Comparison of ENCODE assay signal across 2 cellular contexts in genomic region chr6:159654483-159655098, GRCh38.
TF ChIP-seq lines count a peak whose summit lies in the region.

No MANE protein-coding gene starts in this region.

TF ChIP-seq in HEK293, 187 proteins besides CTCF, POLR2A, EP300 and RAD21:
- TF ChIP-seq ZNF660 (tag by site-specific recombination; IDR thresholded peaks at IDR 0.05) (0 out of 2 replicates have a peak, but pooled peaks have one; percentile 49), ZNF175 (tag by site-specific recombination; IDR thresholded peaks at IDR 0.05) (no peak), PRDM10 (tag by site-specific recombination; IDR thresholded peaks at IDR 0.05) (peak; percentile 85), ZNF654 (tag by site-specific recombination; IDR thresholded peaks at IDR 0.05; ENCODE audit: low read depth) (peak; percentile 75)

TF ChIP-seq in K562, 482 proteins besides CTCF, POLR2A, EP300 and RAD21 (continues in another document):
- TF ChIP-seq HINFP (tag; conservative IDR thresholded peaks at IDR 0.05; ENCODE audit: low read depth) (no peak), TSHZ1 (CRISPR knock-in tag; IDR thresholded peaks at IDR 0.05) (no peak), ZNF431 (CRISPR knock-in tag; IDR thresholded peaks at IDR 0.05) (no peak), ZNF41 (CRISPR knock-in tag; conservative IDR thresholded peaks at IDR 0.05) (0 out of 2 replicates have a peak, but pooled peaks have one; percentile 40), HBP1 (CRISPR knock-in tag; IDR thresholded peaks at IDR 0.05) (peak; percentile 58; the same call in 1 of the 2 replicates), ZMIZ1 (IDR thresholded peaks at IDR 0.05; ENCODE audit: low read depth in 2 of 2, low read length in 2 of 2) (no peak), UBTF (IDR thresholded peaks at IDR 0.05; ENCODE audit: borderline replicate concordance in 1 of 2, low read depth in 2 of 2, low read length in 2 of 2) (no peak), SAP30 (IDR thresholded peaks at IDR 0.05; ENCODE audit: borderline replicate concordance, insufficient read depth, low read depth, low read length, poor library complexity, severe bottlenecking) (no peak), DPF2 (IDR thresholded peaks at IDR 0.05) (no peak), THAP12 (CRISPR knock-in tag; IDR thresholded peaks at IDR 0.05) (no peak), TAF15 (IDR thresholded peaks at IDR 0.05; ENCODE audit: low read depth, low read length) (no peak), NR2C2 (CRISPR knock-in tag; IDR thresholded peaks at IDR 0.05) (no peak), NR2C2 (tag; IDR thresholded peaks at IDR 0.05) (no peak), ZNF695 (CRISPR knock-in tag; IDR thresholded peaks at IDR 0.05) (no peak), SMC3 (conservative IDR thresholded peaks at IDR 0.05; ENCODE audit: insufficient read depth, low read depth, low read length) (0 out of 2 replicates have a peak, but pooled peaks have one; percentile 24), RBM22 (IDR thresholded peaks at IDR 0.05; ENCODE audit: low read depth, low read length, poor library complexity, severe bottlenecking) (no peak), MLLT1 (IDR thresholded peaks at IDR 0.05) (no peak), KDM2B (CRISPR knock-in tag; IDR thresholded peaks at IDR 0.05) (no peak), ELF2 (CRISPR knock-in tag; IDR thresholded peaks at IDR 0.05) (no peak), ZNF224 (CRISPR knock-in tag; IDR thresholded peaks at IDR 0.05) (no peak), HNRNPL (IDR thresholded peaks at IDR 0.05; ENCODE audit: low read depth, low read length) (no peak), RNF219 (CRISPR knock-in tag; IDR thresholded peaks at IDR 0.05) (no peak), ZNF668 (CRISPR knock-in tag; IDR thresholded peaks at IDR 0.05) (no peak), ZNF124 (CRISPR knock-in tag; IDR thresholded peaks at IDR 0.05) (no peak), MNT (conservative IDR thresholded peaks at IDR 0.05) (peak in 1 of 2 experiments; percentile 32; a peak in 1 of 4 replicates), TAL1 (IDR thresholded peaks at IDR 0.05) (no peak), RBM39 (optimal IDR thresholded peaks at IDR 0.05; ENCODE audit: low read depth, low read length) (no peak), CHD2 (IDR thresholded peaks at IDR 0.05; ENCODE audit: low read depth, low read length) (no peak), NONO (IDR thresholded peaks at IDR 0.05; ENCODE audit: low read depth in 2 of 2, low read length in 1 of 2) (no peak), ZEB2 (IDR thresholded peaks at IDR 0.05) (0 out of 2 replicates have a peak, but pooled peaks have one; percentile 23), ETS1 (conservative IDR thresholded peaks at IDR 0.05; ENCODE audit: control insufficient read depth, low read depth, low read length) (no peak), PRPF4 (IDR thresholded peaks at IDR 0.05; ENCODE audit: insufficient read depth, low read depth, low read length, poor library complexity, severe bottlenecking) (no peak), ZKSCAN1 (IDR thresholded peaks at IDR 0.05; ENCODE audit: low read depth, low read length) (no peak), ZNF311 (CRISPR knock-in tag; IDR thresholded peaks at IDR 0.05) (no peak)
